1 cellular context compared by ENCODE assay signal in genomic region chr14:74979029-74979428, GRCh38.
TF ChIP-seq lines count a peak whose summit lies in the region.

No MANE protein-coding gene starts in this region.

TF ChIP-seq in HepG2, 621 proteins besides CTCF, POLR2A, EP300 and RAD21:
- TF ChIP-seq MED13 (CRISPR knock-in tag; IDR thresholded peaks at IDR 0.05): no peak
- TF ChIP-seq ZNF768 (CRISPR knock-in tag; IDR thresholded peaks at IDR 0.05): peak; percentile 21; the same call in 1 of the 2 replicates
